Comparison of ENCODE assay signal across 2 cellular contexts in genomic region chr19:11054200-11054599, GRCh38.
TF ChIP-seq lines count a peak whose summit lies in the region.

No MANE protein-coding gene starts in this region.

TF ChIP-seq in IMR-90, 13 proteins besides CTCF, POLR2A, EP300 and RAD21:
- TF ChIP-seq SMC3 (IDR thresholded peaks at IDR 0.05; ENCODE audit: low read depth, low read length) = no peak
- TF ChIP-seq MXI1 (IDR thresholded peaks at IDR 0.05; ENCODE audit: borderline replicate concordance, low read depth, low read length) = no peak
- TF ChIP-seq BHLHE40 (IDR thresholded peaks at IDR 0.05; ENCODE audit: low read depth, low read length) = no peak
- no peak for TF ChIP-seq MAFK (IDR thresholded peaks at IDR 0.05; ENCODE audit: low read depth, low read length)
- no peak for TF ChIP-seq RCOR1 (IDR thresholded peaks at IDR 0.05; ENCODE audit: insufficient replicate concordance, low read length)
- TF ChIP-seq CEBPB (IDR thresholded peaks at IDR 0.05; ENCODE audit: low read depth, low read length) = no peak
- TF ChIP-seq ELK1 (IDR thresholded peaks at IDR 0.05; ENCODE audit: borderline replicate concordance, low read depth, low read length) = no peak
- no peak for TF ChIP-seq MAZ (IDR thresholded peaks at IDR 0.05; ENCODE audit: borderline replicate concordance, low read depth, low read length)
- TF ChIP-seq NFE2L2 (IDR thresholded peaks at IDR 0.05; ENCODE audit: low read depth, low read length) = no peak
- TF ChIP-seq RFX5 (IDR thresholded peaks at IDR 0.05; ENCODE audit: low read depth, low read length) = no peak
- TF ChIP-seq USF2 (IDR thresholded peaks at IDR 0.05; ENCODE audit: low read depth, low read length) = no peak
- TF ChIP-seq FOS (IDR thresholded peaks at IDR 0.05; ENCODE audit: low read depth, low read length) = no peak
- no peak for TF ChIP-seq CHD1 (IDR thresholded peaks at IDR 0.05; ENCODE audit: low read depth, low read length)

TF ChIP-seq in H1, 55 proteins besides CTCF, POLR2A, EP300 and RAD21:
- TF ChIP-seq SP2 (IDR thresholded peaks at IDR 0.05; ENCODE audit: low read length) = no peak
- no peak for TF ChIP-seq BRCA1 (IDR thresholded peaks at IDR 0.05; ENCODE audit: low read depth, low read length)
- no peak for TF ChIP-seq GABPA (IDR thresholded peaks at IDR 0.05; ENCODE audit: borderline replicate concordance, insufficient read depth, low read length)
- no peak for TF ChIP-seq JUN (IDR thresholded peaks at IDR 0.05; ENCODE audit: low read depth, low read length)
- no peak for TF ChIP-seq RXRA (IDR thresholded peaks at IDR 0.05; ENCODE audit: insufficient read depth, low read depth, low read length)
- TF ChIP-seq CHD7 (IDR thresholded peaks at IDR 0.05; ENCODE audit: insufficient replicate concordance, low read length) = no peak
- TF ChIP-seq SP4 (IDR thresholded peaks at IDR 0.05; ENCODE audit: low read length) = no peak
- TF ChIP-seq EZH2 (IDR thresholded peaks at IDR 0.05; ENCODE audit: low read depth, low read length, severe bottlenecking) = no peak
- TF ChIP-seq KDM5A (IDR thresholded peaks at IDR 0.05; ENCODE audit: low read length) = no peak
- TF ChIP-seq E2F6 (IDR thresholded peaks at IDR 0.05) = no peak
- TF ChIP-seq KDM1A (IDR thresholded peaks at IDR 0.05; ENCODE audit: borderline replicate concordance, low read length) = no peak
- no peak for TF ChIP-seq ZNF274 (IDR thresholded peaks at IDR 0.05; ENCODE audit: borderline replicate concordance, extremely low read depth, low read length)
- no peak for TF ChIP-seq CTBP2 (IDR thresholded peaks at IDR 0.05; ENCODE audit: borderline replicate concordance, insufficient read depth, insufficient read length, low read length)
- no peak for TF ChIP-seq BACH1 (IDR thresholded peaks at IDR 0.05; ENCODE audit: low read length)
- no peak for TF ChIP-seq RBBP5 (IDR thresholded peaks at IDR 0.05; ENCODE audit: borderline replicate concordance, low read depth, low read length)
- TF ChIP-seq USF2 (IDR thresholded peaks at IDR 0.05; ENCODE audit: low read length) = no peak
- TF ChIP-seq KDM4A (IDR thresholded peaks at IDR 0.05; ENCODE audit: low read depth, low read length, severe bottlenecking) = no peak
- TF ChIP-seq CEBPB (IDR thresholded peaks at IDR 0.05; ENCODE audit: low read depth, low read length) = no peak
- TF ChIP-seq SIRT6 (IDR thresholded peaks at IDR 0.05; ENCODE audit: low read length) = no peak
